ENCODE assay signal across 7 cellular contexts in the genomic region with DNA sequence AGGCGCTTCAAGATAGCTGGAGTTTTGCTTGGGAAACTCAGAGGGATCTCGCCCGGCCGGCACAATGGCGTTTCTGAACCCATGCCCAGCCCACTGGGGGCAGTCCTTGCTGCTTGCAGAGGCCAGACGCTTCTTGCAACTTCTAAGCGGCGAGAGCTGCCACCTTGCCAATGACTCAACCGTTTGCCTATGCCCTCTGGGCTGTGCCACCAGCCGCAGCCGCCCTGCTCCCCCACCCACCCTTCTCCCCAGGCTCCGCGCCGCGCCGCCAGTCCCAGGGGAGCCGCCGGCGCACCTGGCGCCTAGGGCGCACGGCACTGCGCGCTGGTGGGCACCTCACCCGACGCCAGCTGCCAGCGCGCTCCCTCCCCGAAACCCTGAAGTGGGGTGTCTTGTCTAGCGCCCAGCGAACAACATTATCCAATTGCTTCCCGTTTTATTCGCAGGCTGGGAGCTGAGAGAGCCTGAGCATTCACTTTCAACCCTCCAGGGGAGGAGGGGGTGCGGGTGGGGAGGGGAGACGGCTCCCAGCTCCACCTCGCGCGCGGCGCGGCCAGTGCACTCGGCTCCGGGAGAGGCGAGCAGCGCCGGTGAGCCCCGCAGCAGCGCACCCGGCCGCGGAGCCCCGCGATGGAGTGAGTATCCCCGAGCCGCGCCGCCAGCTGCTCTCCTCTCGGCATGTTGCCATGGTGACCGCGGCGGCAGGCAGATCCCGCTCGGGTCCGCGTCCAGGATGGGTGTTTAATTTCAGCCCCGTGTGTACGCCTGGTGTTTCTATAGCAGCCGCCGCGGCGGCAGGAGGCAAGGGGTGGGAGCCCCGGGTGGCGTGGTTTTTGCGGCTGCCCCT.
DNase-seq lines count a peak whose midpoint lies in the region; ATAC-seq and TF ChIP-seq lines count a peak whose summit lies in the region.

No MANE protein-coding gene starts in this region.

- peaks cover 6% of the 10 kb centered on the region for H3K9me3 Mint-ChIP-seq in mesothelial cell of epicardium
- H3K9me3 Mint-ChIP-seq in effector memory CD8-positive, alpha-beta T cell, result peaks cover 12 to 15% of the 10 kb centered on the region in 2 donors

- H3K27me3 ChIP-seq in uterus, result peaks cover 3 to 4% of the 10 kb centered on the region in 2 donors

- TF ChIP-seq POLR2A in uterus (IDR thresholded peaks at IDR 0.05), result no peak

- no peaks in the 10 kb centered on the region for H3K36me3 Mint-ChIP-seq in mesothelial cell of epicardium
- no peaks in the 10 kb centered on the region for H3K36me3 Mint-ChIP-seq in effector memory CD8-positive, alpha-beta T cell (ENCODE audit: insufficient read depth)

- ATAC-seq in effector memory CD8-positive, alpha-beta T cell (replicated peaks), result no peak
- ATAC-seq in HG03521 (IDR thresholded peaks at IDR 0.05; ENCODE audit: unreplicated experiment), result no peak

- CTCF ChIA-PET in HEK293 (lab: Yijun Ruan, JAX), result interaction anchor here (0.5 to 1.9 kb wide), 5 partner anchors 12 to 292 kb away, joined by 3 to 7 read pairs (median 4); no protein-coding TSS in a partner anchor

- H3K36me3 ChIP-seq in HEK293 (ENCODE audit: control insufficient read depth in 2 of 2, insufficient read depth in 1 of 2, low read length in 2 of 2) (no peaks in the 10 kb centered on the region), uterus (no peaks in the 10 kb centered on the region)

- intact Hi-C loops in uterus (cut with DNase I; ENCODE audit: low total_unique reads), result no loop called here

- peak; percentile 81 for DNase-seq in NCI-H748 treated with DMSO at 0.1 percent for 48 hours (lab: John Stamatoyannopoulos, UW)
- peak; percentile 58 for DNase-seq in epithelial cell of esophagus (ENCODE audit: low read depth)
- DNase-seq in mesothelial cell of epicardium (ENCODE audit: low spot score in 2 of 2, unreplicated experiment in 2 of 2), result peak; percentile 62 to 71
- DNase-seq in uterus, result peak; percentile 15 to 22
- DNase-seq in effector memory CD8-positive, alpha-beta T cell, result no peak

- no peak for TF ChIP-seq CTCF in HEK293 (tag by site-specific recombination; IDR thresholded peaks at IDR 0.05)
- TF ChIP-seq CTCF in epithelial cell of esophagus (IDR thresholded peaks at IDR 0.05; ENCODE audit: insufficient read depth, low read depth, low read length, missing control alignments), result no peak
- no peak for TF ChIP-seq CTCF in mesothelial cell of epicardium (IDR thresholded peaks at IDR 0.05; ENCODE audit: unreplicated experiment)
- no peak for TF ChIP-seq CTCF in uterus (IDR thresholded peaks at IDR 0.05)

- H3K4me3 ChIP-seq in HEK293 (ENCODE audit: low read depth, low read length), result peak overlapping the region; percentile 45
- peak overlapping the region; percentile 29 for H3K4me3 ChIP-seq in epithelial cell of esophagus (ENCODE audit: low read length)
- H3K4me3 ChIP-seq in uterus, result peak overlapping the region; percentile 17 to 20

- no peaks in the 10 kb centered on the region for H3K4me1 ChIP-seq in HEK293 (ENCODE audit: control insufficient read depth, insufficient read depth, low read length)
- H3K4me1 ChIP-seq in uterus, result peaks cover 0 to 10% of the 10 kb centered on the region in 2 donors

- POLR2A ChIA-PET in HEK293 (lab: Yijun Ruan, JAX), result interaction anchor here (0.5 to 1.2 kb wide), 2 partner anchors 178 to 623 kb away, joined by 3 read pairs; no protein-coding TSS in a partner anchor

- H3K4me1 Mint-ChIP-seq in mesothelial cell of epicardium, result peaks cover 13% of the 10 kb centered on the region
- no peaks in the 10 kb centered on the region for H3K4me1 Mint-ChIP-seq in effector memory CD8-positive, alpha-beta T cell (ENCODE audit: low read depth in 2 of 2)

- H3K9me3 ChIP-seq in HEK293 (ENCODE audit: control insufficient read depth, insufficient read depth, low read depth, low read length), result no peaks in the 10 kb centered on the region
- no peaks in the 10 kb centered on the region for H3K9me3 ChIP-seq in uterus

- H3K27me3 Mint-ChIP-seq in mesothelial cell of epicardium (ENCODE audit: low read depth), result peaks cover 84% of the 10 kb centered on the region
- H3K27me3 Mint-ChIP-seq in effector memory CD8-positive, alpha-beta T cell, result peaks cover 26 to 40% of the 10 kb centered on the region in 2 donors

- peak overlapping the region; percentile 62 for H3K4me3 Mint-ChIP-seq in mesothelial cell of epicardium
- no peak overlapping the region for H3K4me3 Mint-ChIP-seq in effector memory CD8-positive, alpha-beta T cell

- H3K27ac Mint-ChIP-seq in mesothelial cell of epicardium, result no peak overlapping the region
- H3K27ac Mint-ChIP-seq in effector memory CD8-positive, alpha-beta T cell, result no peak overlapping the region

- H3K27ac ChIP-seq in HEK293 (ENCODE audit: extremely low read depth, low read depth, low read length) (no peak overlapping the region), uterus (no peak overlapping the region)

TF ChIP-seq in HEK293, 187 proteins besides CTCF, POLR2A, EP300 and RAD21 (continues in another document):
- no peak for TF ChIP-seq ZNF146 (tag by site-specific recombination; IDR thresholded peaks at IDR 0.05)
- TF ChIP-seq SETDB1 (IDR thresholded peaks at IDR 0.05; ENCODE audit: insufficient read length, low read length), result no peak
- TF ChIP-seq, protein P1, sequence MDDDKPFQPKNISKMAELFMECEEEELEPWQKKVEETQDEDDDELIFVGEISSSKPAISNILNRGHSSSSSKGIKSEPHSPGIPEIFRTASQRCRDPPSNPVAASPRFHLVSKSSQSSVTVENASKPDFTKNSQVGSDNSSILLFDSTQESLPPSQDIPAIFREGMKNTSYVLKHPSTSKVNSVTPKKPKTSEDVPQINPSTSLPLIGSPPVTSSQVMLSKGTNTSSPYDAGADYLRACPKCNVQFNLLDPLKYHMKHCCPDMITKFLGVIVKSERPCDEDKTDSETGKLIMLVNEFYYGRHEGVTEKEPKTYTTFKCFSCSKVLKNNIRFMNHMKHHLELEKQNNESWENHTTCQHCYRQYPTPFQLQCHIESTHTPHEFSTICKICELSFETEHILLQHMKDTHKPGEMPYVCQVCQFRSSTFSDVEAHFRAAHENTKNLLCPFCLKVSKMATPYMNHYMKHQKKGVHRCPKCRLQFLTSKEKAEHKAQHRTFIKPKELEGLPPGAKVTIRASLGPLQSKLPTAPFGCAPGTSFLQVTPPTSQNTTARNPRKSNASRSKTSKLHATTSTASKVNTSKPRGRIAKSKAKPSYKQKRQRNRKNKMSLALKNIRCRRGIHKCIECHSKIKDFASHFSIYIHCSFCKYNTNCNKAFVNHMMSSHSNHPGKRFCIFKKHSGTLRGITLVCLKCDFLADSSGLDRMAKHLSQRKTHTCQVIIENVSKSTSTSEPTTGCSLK (tag by site-specific recombination; IDR thresholded peaks at IDR 0.05), result no peak
- TF ChIP-seq ZNF585B (tag by site-specific recombination; IDR thresholded peaks at IDR 0.05), result no peak
- no peak for TF ChIP-seq ZNF433 (tag by site-specific recombination; IDR thresholded peaks at IDR 0.05; ENCODE audit: low read depth)
- TF ChIP-seq, protein P2, sequence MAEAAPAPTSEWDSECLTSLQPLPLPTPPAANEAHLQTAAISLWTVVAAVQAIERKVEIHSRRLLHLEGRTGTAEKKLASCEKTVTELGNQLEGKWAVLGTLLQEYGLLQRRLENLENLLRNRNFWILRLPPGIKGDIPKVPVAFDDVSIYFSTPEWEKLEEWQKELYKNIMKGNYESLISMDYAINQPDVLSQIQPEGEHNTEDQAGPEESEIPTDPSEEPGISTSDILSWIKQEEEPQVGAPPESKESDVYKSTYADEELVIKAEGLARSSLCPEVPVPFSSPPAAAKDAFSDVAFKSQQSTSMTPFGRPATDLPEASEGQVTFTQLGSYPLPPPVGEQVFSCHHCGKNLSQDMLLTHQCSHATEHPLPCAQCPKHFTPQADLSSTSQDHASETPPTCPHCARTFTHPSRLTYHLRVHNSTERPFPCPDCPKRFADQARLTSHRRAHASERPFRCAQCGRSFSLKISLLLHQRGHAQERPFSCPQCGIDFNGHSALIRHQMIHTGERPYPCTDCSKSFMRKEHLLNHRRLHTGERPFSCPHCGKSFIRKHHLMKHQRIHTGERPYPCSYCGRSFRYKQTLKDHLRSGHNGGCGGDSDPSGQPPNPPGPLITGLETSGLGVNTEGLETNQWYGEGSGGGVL (tag by site-specific recombination; IDR thresholded peaks at IDR 0.05), result peak; percentile 8; the same call in 1 of the 2 replicates
- no peak for TF ChIP-seq ZNF16 (tag by site-specific recombination; IDR thresholded peaks at IDR 0.05; ENCODE audit: low read depth)
- TF ChIP-seq ZNF76 (tag by site-specific recombination; IDR thresholded peaks at IDR 0.05; ENCODE audit: borderline replicate concordance, low read depth), result no peak
- TF ChIP-seq ZNF394 (tag by site-specific recombination; IDR thresholded peaks at IDR 0.05; ENCODE audit: borderline replicate concordance), result peak; percentile 81
- peak; percentile 96 for TF ChIP-seq ZNF335 (tag by site-specific recombination; conservative IDR thresholded peaks at IDR 0.05)
- TF ChIP-seq ZNF24 (tag by site-specific recombination; IDR thresholded peaks at IDR 0.05), result no peak
- peak; percentile 45; the same call in 1 of the 2 replicates for TF ChIP-seq ZBTB17 (tag by site-specific recombination; IDR thresholded peaks at IDR 0.05)
- TF ChIP-seq ZNF558 (tag by site-specific recombination; IDR thresholded peaks at IDR 0.05), result no peak
- TF ChIP-seq ZNF112 (tag by site-specific recombination; IDR thresholded peaks at IDR 0.05), result no peak
- peak; percentile 53 for TF ChIP-seq ZBTB8A (tag by site-specific recombination; IDR thresholded peaks at IDR 0.05)
- TF ChIP-seq ZNF664 (tag by site-specific recombination; IDR thresholded peaks at IDR 0.05), result no peak
- no peak for TF ChIP-seq ZNF624 (tag by site-specific recombination; IDR thresholded peaks at IDR 0.05)
- 0 out of 2 replicates have a peak, but pooled peaks have one; percentile 10 for TF ChIP-seq ZNF600 (tag by site-specific recombination; IDR thresholded peaks at IDR 0.05)
- TF ChIP-seq GLIS1 (tag by site-specific recombination; IDR thresholded peaks at IDR 0.05), result peak; percentile 52
- TF ChIP-seq, protein P3, sequence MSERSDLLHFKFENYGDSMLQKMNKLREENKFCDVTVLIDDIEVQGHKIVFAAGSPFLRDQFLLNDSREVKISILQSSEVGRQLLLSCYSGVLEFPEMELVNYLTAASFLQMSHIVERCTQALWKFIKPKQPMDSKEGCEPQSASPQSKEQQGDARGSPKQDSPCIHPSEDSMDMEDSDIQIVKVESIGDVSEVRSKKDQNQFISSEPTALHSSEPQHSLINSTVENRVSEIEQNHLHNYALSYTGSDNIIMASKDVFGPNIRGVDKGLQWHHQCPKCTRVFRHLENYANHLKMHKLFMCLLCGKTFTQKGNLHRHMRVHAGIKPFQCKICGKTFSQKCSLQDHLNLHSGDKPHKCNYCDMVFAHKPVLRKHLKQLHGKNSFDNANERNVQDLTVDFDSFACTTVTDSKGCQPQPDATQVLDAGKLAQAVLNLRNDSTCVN (tag by site-specific recombination; optimal IDR thresholded peaks at IDR 0.05), result peak; percentile 76
- TF ChIP-seq ZSCAN30 (tag by site-specific recombination; IDR thresholded peaks at IDR 0.05), result no peak
- no peak for TF ChIP-seq ZNF426 (tag by site-specific recombination; IDR thresholded peaks at IDR 0.05)

Comparison
In these comparisons a context has a peak if more than half of its experiments do, and no peak if none do; other contexts are left out.
1. DNase-seq: peak in NCI-H748 treated with DMSO at 0.1 percent for 48 hours (single experiment), epithelial cell of esophagus (single experiment), mesothelial cell of epicardium (2 of 2) and uterus (2 of 2); none in effector memory CD8-positive, alpha-beta T cell (0 of 3).
2. Peak in every context shown above with its lines, with median percentiles within 50 percentile points of each other: H3K4me3 ChIP-seq.